In genomic region chr15:37102315-37103021, GRCh38 we compare ENCODE assay signal across 8 cellular contexts. TPM values are rescaled to one million over a fixed set of nuclear protein-coding genes. Genes with fewer than 3 reads are reported as not detected.
A peak's percentile ranks its signal among the peaks of the same experiment; 100 is the strongest.
DNase-seq lines count a peak whose midpoint lies in the region; ATAC-seq and TF ChIP-seq lines count a peak whose summit lies in the region.

No MANE protein-coding gene starts in this region.

- H3K4me1 ChIP-seq in Caco-2, result peaks cover 5% of the 10 kb centered on the region; the same call in 1 of the 2 replicates

- H3K27me3 ChIP-seq in Caco-2 (replicated peaks; ENCODE audit: control insufficient read depth, insufficient read depth, low read length), result no peaks in the 10 kb centered on the region
- peaks cover 11% of the 10 kb centered on the region for H3K27me3 ChIP-seq in MG63

- intact Hi-C loops in Caco-2 (cut with micrococcal nuclease; ENCODE audit: unreplicated experiment) (loop anchor here (1.0 to 5.0 kb wide), 3 partner anchors 85 to 198 kb away; no protein-coding TSS in a partner anchor), natural killer cell (cut with micrococcal nuclease) (loop anchor here (10.0 kb wide), 1 partner anchor 218 kb away; no protein-coding TSS in a partner anchor)

- ATAC-seq in natural killer cell (no peak), GM18505 (IDR thresholded peaks at IDR 0.05; ENCODE audit: unreplicated experiment) (no peak)

- peak overlapping the region; percentile 90 for H3K4me3 Mint-ChIP-seq in Caco-2 (ENCODE audit: unreplicated experiment)
- H3K4me3 Mint-ChIP-seq in natural killer cell, result peak overlapping the region; percentile 53

- H3K4me3 ChIP-seq in Caco-2 (ENCODE audit: low read depth, low read length) (peak overlapping the region; percentile 89), MG63 (peak overlapping the region; percentile 68)

- H3K9me3 ChIP-seq in Caco-2 (no peaks in the 10 kb centered on the region), MG63 (no peaks in the 10 kb centered on the region)

- H3K36me3 ChIP-seq in Caco-2 (ENCODE audit: control insufficient read depth, insufficient read depth, low read length), result no peaks in the 10 kb centered on the region
- no peaks in the 10 kb centered on the region for H3K36me3 ChIP-seq in MG63

- DNase-seq in Caco-2 (peak in 1 of 2 experiments; percentile 28), MG63 (no peak), cerebellar cortex (ENCODE audit: low spot score) (peak; percentile 57), natural killer cell (no peak), NCI-H2171 treated with DMSO at 0.1 percent for 48 hours (lab: John Stamatoyannopoulos, UW) (no peak), 8988T (no peak)
- DNase-seq in activated CD4-positive, alpha-beta T cell treated with anti-CD3 and anti-CD28 coated beads for 1 hour, result no peak

- no peaks in the 10 kb centered on the region for H3K27me3 Mint-ChIP-seq in Caco-2 (ENCODE audit: insufficient read depth, unreplicated experiment)
- H3K27me3 Mint-ChIP-seq in natural killer cell (ENCODE audit: low read depth in 2 of 2), result peaks cover 56 to 62% of the 10 kb centered on the region in 2 donors

- peaks cover 16% of the 10 kb centered on the region for H3K4me1 Mint-ChIP-seq in Caco-2 (ENCODE audit: low read depth, unreplicated experiment)
- peaks cover 35 to 47% of the 10 kb centered on the region in 2 donors for H3K4me1 Mint-ChIP-seq in natural killer cell

- no peak for TF ChIP-seq POLR2A in GM18505 (IDR thresholded peaks at IDR 0.05; ENCODE audit: borderline replicate concordance, extremely low read depth, insufficient read depth, insufficient read length)

- peak overlapping the region; percentile 91 for H3K27ac Mint-ChIP-seq in Caco-2 (ENCODE audit: unreplicated experiment)
- no peak overlapping the region for H3K27ac Mint-ChIP-seq in natural killer cell

- CTCF ChIA-PET in Caco-2 (lab: Charles Lee), result no interaction called here

- BruUV-seq in Caco-2 (replicated peaks; lab: Mats Ljungman, UMichigan), result TSS peak; percentile 32

- no peak for TF ChIP-seq CTCF in Caco-2 (IDR thresholded peaks at IDR 0.05; ENCODE audit: insufficient read depth in 1 of 2, low read depth in 1 of 2, low read length in 1 of 2, severe bottlenecking in 1 of 2, unreplicated experiment in 1 of 2)
- no peak for TF ChIP-seq CTCF in natural killer cell (IDR thresholded peaks at IDR 0.05)

- POLR2A ChIA-PET in Caco-2 (lab: Charles Lee), result interaction anchor here (0.6 kb wide), 2 partner anchors 200 to 349 kb away, joined by 3 read pairs; no protein-coding TSS in a partner anchor

- H3K9me3 Mint-ChIP-seq in Caco-2 (ENCODE audit: unreplicated experiment) (no peaks in the 10 kb centered on the region), natural killer cell (peaks cover 1 to 9% of the 10 kb centered on the region in 2 donors)

- H3K36me3 Mint-ChIP-seq in Caco-2 (ENCODE audit: insufficient read depth, unreplicated experiment) (peaks cover 32% of the 10 kb centered on the region), natural killer cell (peaks cover 18% of the 10 kb centered on the region)

RNA-seq across cellular contexts. Expression of gene MEIS2, which starts 2.1 kb away (rescaled TPM):
- 28.5 and 28.7 TPM in 2 replicates for total RNA-seq in Caco-2 (2022)
- total RNA-seq in MG63 (2014; rRNA removed; shearing (Covaris generic); ENCODE audit: low replicate concordance), result 2.0 and 3.1 TPM in 2 replicates
- under 1 TPM in 1 of 3 donors, not detected in 2; 0.35 TPM for total RNA-seq in natural killer cell
